8 cellular contexts compared by ENCODE assay signal in genomic region chr1:164561461-164561860, GRCh38. TPM values are rescaled to one million over a fixed set of nuclear protein-coding genes. Genes with fewer than 3 reads are reported as not detected.
DNase-seq lines count a peak whose midpoint lies in the region; ATAC-seq and TF ChIP-seq lines count a peak whose summit lies in the region.

No MANE protein-coding gene starts in this region.

- H3K9ac ChIP-seq in HUES64 (ENCODE audit: low read depth, low read length) (peak overlapping the region; percentile 51), iPS-18a (ENCODE audit: low read length) (peak overlapping the region; percentile 60)

- peak overlapping the region; percentile 94 for H3K4me3 ChIP-seq in HUES64 (ENCODE audit: low read length)
- peak overlapping the region; percentile 69 to 82 for H3K4me3 ChIP-seq in ascending aorta
- peak overlapping the region; percentile 67 for H3K4me3 ChIP-seq in iPS-18a (ENCODE audit: low read length)
- peak overlapping the region; percentile 1 to 75 (median 58) for H3K4me3 ChIP-seq in spleen

- DNase-seq in ascending aorta (ENCODE audit: low spot score in 2 of 2) (no peak), spleen (no peak)
- no peak for DNase-seq in stimulated activated CD4-positive, alpha-beta T cell treated with anti-CD3 and anti-CD28 coated beads, Interleukin-1b, Interleukin-23, amount 100 ng/mL, for 48 hours
- DNase-seq in activated naive CD8-positive, alpha-beta T cell treated with anti-CD3 and anti-CD28 coated beads, Interleukin-2, amount 50 U/mL, for 24 hours: no peak

- peaks cover 12% of the 10 kb centered on the region; the same call in 1 of the 2 replicates for H3K36me3 ChIP-seq in HUES64 (ENCODE audit: insufficient read depth, low read length)
- H3K36me3 ChIP-seq in ascending aorta: no peaks in the 10 kb centered on the region
- H3K36me3 ChIP-seq in iPS-18a (ENCODE audit: control insufficient read depth, low read depth, low read length): peaks cover 13% of the 10 kb centered on the region
- H3K36me3 ChIP-seq in spleen: no peaks in the 10 kb centered on the region

- ATAC-seq in activated naive CD8-positive, alpha-beta T cell treated with anti-CD3 and anti-CD28 coated beads, Interleukin-2, amount 50 U/mL, for 24 hours: no peak
- no peak for ATAC-seq in GM19452 (IDR thresholded peaks at IDR 0.05; ENCODE audit: unreplicated experiment)
- ATAC-seq in GM21528 (IDR thresholded peaks at IDR 0.05; ENCODE audit: low FRiP score, unreplicated experiment): no peak

- intact Hi-C loops in ascending aorta (cut with DNase I): no loop called here
- intact Hi-C loops in spleen (cut with DNase I; ENCODE audit: low total_unique reads): no loop called here

- no peaks in the 10 kb centered on the region for H3K36me3 Mint-ChIP-seq in activated naive CD8-positive, alpha-beta T cell treated with anti-CD3 and anti-CD28 coated beads, Interleukin-2, amount 50 U/mL, for 24 hours (ENCODE audit: low read depth)

- TF ChIP-seq POLR2A in spleen (IDR thresholded peaks at IDR 0.05): no peak

- H3K9me3 ChIP-seq in HUES64 (ENCODE audit: insufficient read depth, low read depth, low read length): no peaks in the 10 kb centered on the region
- H3K9me3 ChIP-seq in ascending aorta: no peaks in the 10 kb centered on the region
- H3K9me3 ChIP-seq in iPS-18a (ENCODE audit: control insufficient read depth, low read depth, low read length): no peaks in the 10 kb centered on the region
- no peaks in the 10 kb centered on the region for H3K9me3 ChIP-seq in spleen

- TF ChIP-seq CTCF in ascending aorta (IDR thresholded peaks at IDR 0.05): no peak
- TF ChIP-seq CTCF in spleen (IDR thresholded peaks at IDR 0.05 in 8 of 11, conservative IDR thresholded peaks at IDR 0.05 in 3 of 11): no peak

- H3K9me3 Mint-ChIP-seq in activated naive CD8-positive, alpha-beta T cell treated with anti-CD3 and anti-CD28 coated beads, Interleukin-2, amount 50 U/mL, for 24 hours: peaks cover 2% of the 10 kb centered on the region

- H3K4me1 Mint-ChIP-seq in activated naive CD8-positive, alpha-beta T cell treated with anti-CD3 and anti-CD28 coated beads, Interleukin-2, amount 50 U/mL, for 24 hours: peaks cover 15% of the 10 kb centered on the region

- H3K4me3 Mint-ChIP-seq in activated naive CD8-positive, alpha-beta T cell treated with anti-CD3 and anti-CD28 coated beads, Interleukin-2, amount 50 U/mL, for 24 hours: no peak overlapping the region

- WGBS in HUES64: 17% methylated on average over 1 of the region's 1 CpG
- WGBS in spleen, 5 donors: 14 to 30% (median 19%) methylated on average over 1 of the region's 1 CpG

- no peak overlapping the region for H3K27ac Mint-ChIP-seq in activated naive CD8-positive, alpha-beta T cell treated with anti-CD3 and anti-CD28 coated beads, Interleukin-2, amount 50 U/mL, for 24 hours

- H3K4me1 ChIP-seq in HUES64 (ENCODE audit: insufficient read depth, low read length): peaks cover 67% of the 10 kb centered on the region
- no peaks in the 10 kb centered on the region for H3K4me1 ChIP-seq in ascending aorta
- peaks cover 63% of the 10 kb centered on the region for H3K4me1 ChIP-seq in iPS-18a (ENCODE audit: control insufficient read depth, low read depth, low read length)
- peaks cover 3 to 49% (median 15%) of the 10 kb centered on the region in 6 donors for H3K4me1 ChIP-seq in spleen

- no peaks in the 10 kb centered on the region for H3K27me3 ChIP-seq in HUES64 (ENCODE audit: insufficient read depth, low read length)
- H3K27me3 ChIP-seq in ascending aorta: no peaks in the 10 kb centered on the region
- H3K27me3 ChIP-seq in iPS-18a (ENCODE audit: control insufficient read depth, insufficient read depth, low read length): no peaks in the 10 kb centered on the region
- H3K27me3 ChIP-seq in spleen (replicated peaks in 1 of 7): peaks cover 0 to 46% (median 6%) of the 10 kb centered on the region in 7 donors

- H3K27me3 Mint-ChIP-seq in activated naive CD8-positive, alpha-beta T cell treated with anti-CD3 and anti-CD28 coated beads, Interleukin-2, amount 50 U/mL, for 24 hours: peaks cover 33% of the 10 kb centered on the region

- H3K27ac ChIP-seq in HUES64 (ENCODE audit: low read depth, low read length) (no peak overlapping the region), ascending aorta (peak overlapping the region; percentile 79 to 84), iPS-18a (ENCODE audit: low read length) (no peak overlapping the region), spleen (peak overlapping the region in 7 of 8 donors; percentile 71 to 86 (median 79))

RNA-seq across cellular contexts. Expression of gene PBX1, which starts 2.5 kb away (rescaled TPM):
- polyA plus RNA-seq in HUES64 (2013, experiment 1 of 2): 71.8 TPM
- 70.9 TPM for polyA plus RNA-seq in HUES64 (2013, experiment 2 of 2)
- total RNA-seq in ascending aorta (37.4 TPM), spleen (10 to 100 TPM; 28.7 to 79.5 (median 33.8) TPM)
- 1 to 10 TPM; 3.4 to 4.5 (median 3.8) TPM for polyA plus RNA-seq in spleen

Comparison
In these comparisons a context has a peak if more than half of its experiments do, and no peak if none do; other contexts are left out.
1. H3K27ac ChIP-seq: peak in ascending aorta (2 of 2) and spleen (7 of 8); none in HUES64 (single experiment) and iPS-18a (single experiment).
2. Peak in every context shown above with its lines, with median percentiles within 50 percentile points of each other: H3K4me3 ChIP-seq.